8 cellular contexts compared by ENCODE assay signal in the genomic region with DNA sequence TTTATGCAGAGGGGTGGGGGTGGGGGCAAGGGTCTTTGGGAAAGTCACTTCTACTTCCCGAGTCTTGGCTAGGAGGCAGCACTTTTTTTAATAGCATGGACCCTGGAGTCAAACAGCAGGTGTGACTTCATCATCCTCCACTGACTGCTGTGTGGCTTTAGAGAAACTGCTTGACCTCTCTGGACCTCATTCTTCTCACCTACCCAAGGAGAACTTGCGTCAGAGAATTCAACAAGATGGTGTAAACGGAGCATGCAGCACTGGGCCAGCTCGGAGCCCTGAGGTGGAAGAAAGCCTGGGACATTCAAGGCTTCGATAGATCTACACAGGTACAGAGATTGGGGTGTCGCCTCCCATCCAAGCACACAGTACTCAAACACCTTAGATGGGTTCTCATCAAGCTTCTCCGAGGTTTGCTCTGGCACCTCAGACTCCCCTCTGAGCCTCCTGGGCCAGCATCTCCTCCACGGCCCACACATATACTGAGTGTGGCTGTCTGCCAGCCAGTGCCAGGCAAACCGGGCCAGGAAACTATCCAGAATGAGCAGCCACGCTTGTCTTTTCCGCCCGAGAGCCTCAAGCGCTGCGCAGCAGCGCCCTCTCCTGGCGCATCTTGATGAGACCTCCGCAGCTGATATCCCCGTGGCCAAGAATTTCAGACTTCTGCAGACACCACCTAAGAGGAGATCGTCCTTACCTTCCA. TPM values are rescaled to one million over a fixed set of nuclear protein-coding genes. Genes with fewer than 3 reads are reported as not detected.
A peak's percentile ranks its signal among the peaks of the same experiment; 100 is the strongest.
DNase-seq lines count a peak whose midpoint lies in the region; ATAC-seq, FAIRE-seq and TF ChIP-seq lines count a peak whose summit lies in the region.

No MANE protein-coding gene starts in this region.

- CTCF ChIA-PET in A673 (lab: Charles Lee): interaction anchor here (0.9 to 2.0 kb wide), 6 partner anchors 246 to 367 kb away, joined by 3 to 15 read pairs (median 4); no protein-coding TSS in a partner anchor
- CTCF ChIA-PET in endothelial cell of umbilical vein (lab: Charles Lee): interaction anchor here (0.9 to 4.7 kb wide), 21 partner anchors 8 to 372 kb away, joined by 3 to 120 read pairs (median 6); no protein-coding TSS in a partner anchor

- H3K4me2 ChIP-seq in endothelial cell of umbilical vein (ENCODE audit: insufficient read depth, low read length): no peak overlapping the region

- H3K4me3 ChIP-seq in A673 (ENCODE audit: low read depth, low read length, poor library complexity, severe bottlenecking) (no peak overlapping the region), GM12864 (ENCODE audit: low read depth, low read length) (no peak overlapping the region), endothelial cell of umbilical vein (replicated peaks in 1 of 3; ENCODE audit: insufficient read depth in 1 of 3, low read depth in 1 of 3, low read length in 3 of 3) (no peak overlapping the region), aorta (ENCODE audit: low read length in 2 of 2) (no peak overlapping the region)

- no peak overlapping the region for H3K9ac ChIP-seq in endothelial cell of umbilical vein (replicated peaks; ENCODE audit: extremely low read depth, insufficient read depth, low read length)

- peak; percentile 93 for TF ChIP-seq CTCF in A673 (conservative IDR thresholded peaks at IDR 0.05; ENCODE audit: low read depth, low read length)
- peak; percentile 88 for TF ChIP-seq CTCF in GM12864 (IDR thresholded peaks at IDR 0.05; ENCODE audit: low read depth, low read length, missing control alignments)
- peak; percentile 81 to 85 for TF ChIP-seq CTCF in endothelial cell of umbilical vein (IDR thresholded peaks at IDR 0.05; ENCODE audit: extremely low read depth in 1 of 2, insufficient read depth in 1 of 2, low read depth in 1 of 2, low read length in 2 of 2)

- H3K36me3 ChIP-seq in A673 (ENCODE audit: insufficient read depth, low read length, poor library complexity, severe bottlenecking) (no peaks in the 10 kb centered on the region), endothelial cell of umbilical vein (ENCODE audit: control insufficient read depth in 2 of 2, extremely low read depth in 1 of 2, insufficient read depth in 2 of 2, low read length in 2 of 2) (no peaks in the 10 kb centered on the region), aorta (ENCODE audit: control insufficient read depth in 1 of 2, insufficient read depth in 2 of 2, low read length in 1 of 2) (no peaks in the 10 kb centered on the region)

- peaks cover 36% of the 10 kb centered on the region for H3K27me3 ChIP-seq in A673 (replicated peaks; ENCODE audit: insufficient read depth, low read depth, low read length, poor library complexity)
- peaks cover 1 to 4% of the 10 kb centered on the region in 2 experiments for H3K27me3 ChIP-seq in endothelial cell of umbilical vein (ENCODE audit: control insufficient read depth in 2 of 2, insufficient read depth in 2 of 2, low read length in 2 of 2)
- H3K27me3 ChIP-seq in aorta (ENCODE audit: control insufficient read depth in 1 of 2, insufficient read depth in 2 of 2, low read length in 1 of 2): peaks cover 0 to 2% of the 10 kb centered on the region in 2 donors

- no peaks in the 10 kb centered on the region for H4K20me1 ChIP-seq in endothelial cell of umbilical vein (replicated peaks; ENCODE audit: control insufficient read depth, extremely low read depth, insufficient read depth, low read length)

- H2AFZ ChIP-seq in endothelial cell of umbilical vein (ENCODE audit: low read depth, low read length): no peak overlapping the region

- H3K9me3 ChIP-seq in A673 (ENCODE audit: low read depth, low read length, poor library complexity, severe bottlenecking) (no peaks in the 10 kb centered on the region), endothelial cell of umbilical vein (replicated peaks; ENCODE audit: control insufficient read depth, insufficient read depth, low read length) (no peaks in the 10 kb centered on the region), aorta (ENCODE audit: control insufficient read depth, low read length) (no peaks in the 10 kb centered on the region)

- peak; percentile 72 for FAIRE-seq in endothelial cell of umbilical vein (lab: Jason Lieb, UNC)

- dilution Hi-C loops in endothelial cell of umbilical vein (cut with MboI; ENCODE audit: extremely low pct_ligation_motif_present, low sequenced_read_pairs): loop anchor here (25.0 kb wide), 2 partner anchors 93 to 243 kb away; a partner anchor contains a TSS

- H3K9me1 ChIP-seq in endothelial cell of umbilical vein (replicated peaks; ENCODE audit: control insufficient read depth, extremely low read depth, insufficient read depth, low read length): no peaks in the 10 kb centered on the region

- no peak for TF ChIP-seq POLR2A in endothelial cell of umbilical vein (IDR thresholded peaks at IDR 0.05; ENCODE audit: low read depth, low read length)

- H3K4me1 ChIP-seq in A673 (ENCODE audit: insufficient read depth, low read length, poor library complexity, severe bottlenecking) (no peaks in the 10 kb centered on the region), endothelial cell of umbilical vein (ENCODE audit: control insufficient read depth, extremely low read depth, insufficient read depth, low read length) (no peaks in the 10 kb centered on the region), aorta (ENCODE audit: control insufficient read depth in 1 of 2, insufficient read depth in 2 of 2, low read length in 2 of 2) (no peaks in the 10 kb centered on the region)

- intact Hi-C loops in A673 (cut with micrococcal nuclease; ENCODE audit: unreplicated experiment) (loop anchor here (1.0 to 5.0 kb wide), 3 partner anchors 88 to 367 kb away; no protein-coding TSS in a partner anchor), endothelial cell of umbilical vein (cut with micrococcal nuclease) (loop anchor here (1.0 kb wide), 2 partner anchors 269 to 368 kb away; no protein-coding TSS in a partner anchor), aorta (cut with DNase I) (loop anchor here (5.0 to 10.0 kb wide), 2 partner anchors 265 to 368 kb away; no protein-coding TSS in a partner anchor)

- POLR2A ChIA-PET in A673 (lab: Charles Lee; ENCODE audit: low non-redundant PET): interaction anchor here (0.6 kb wide), 1 partner anchor 1490 kb away, joined by 12 read pairs; no protein-coding TSS in a partner anchor
- POLR2A ChIA-PET in endothelial cell of umbilical vein (lab: Charles Lee): no interaction called here

- BruUV-seq in A673 (replicated peaks; lab: Mats Ljungman, UMichigan) (no TSS peak), endothelial cell of umbilical vein (replicated peaks; lab: Mats Ljungman, UMichigan) (no TSS peak)

- no peaks in the 10 kb centered on the region for H3K79me2 ChIP-seq in endothelial cell of umbilical vein (ENCODE audit: control insufficient read depth, insufficient read depth, low read length)

- DNase-seq in A673 (ENCODE audit: low spot score) (peak; percentile 84), GM12864 (ENCODE audit: low read depth) (no peak), NCI-H1092 treated with DMSO at 0.1 percent for 48 hours (lab: John Stamatoyannopoulos, UW) (peak; percentile 53), SW 1271 (lab: John Stamatoyannopoulos, UW) (peak; percentile 32 to 67), endothelial cell of umbilical vein (ENCODE audit: low read depth, low spot score) (peak; percentile 40), midbrain (lab: John Stamatoyannopoulos, UW) (peak; percentile 80), aorta (peak; percentile 61 to 85)

- H3K27ac ChIP-seq in A673 (ENCODE audit: low read depth, low read length, poor library complexity, severe bottlenecking): no peak overlapping the region
- H3K27ac ChIP-seq in endothelial cell of umbilical vein (ENCODE audit: insufficient read depth, low read depth, low read length): no peak overlapping the region
- no peak overlapping the region for H3K27ac ChIP-seq in aorta (ENCODE audit: low read depth in 1 of 2, low read length in 2 of 2)

- ATAC-seq in aorta (ENCODE audit: low FRiP score): peak; percentile 27
- ATAC-seq in HG02678 (IDR thresholded peaks at IDR 0.05; ENCODE audit: unreplicated experiment): no peak

- WGBS in aorta, 2 donors: 26 to 28% methylated on average over 19 of the region's 19 CpGs

TF ChIP-seq in endothelial cell of umbilical vein, 7 proteins besides CTCF, POLR2A, EP300 and RAD21:
- TF ChIP-seq, protein P1, sequence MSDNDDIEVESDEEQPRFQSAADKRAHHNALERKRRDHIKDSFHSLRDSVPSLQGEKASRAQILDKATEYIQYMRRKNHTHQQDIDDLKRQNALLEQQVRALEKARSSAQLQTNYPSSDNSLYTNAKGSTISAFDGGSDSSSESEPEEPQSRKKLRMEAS (IDR thresholded peaks at IDR 0.05; ENCODE audit: insufficient read depth, insufficient read length): no peak
- TF ChIP-seq JUN (IDR thresholded peaks at IDR 0.05; ENCODE audit: borderline replicate concordance, insufficient read depth, insufficient read length, low read depth) (no peak), EZH2 (IDR thresholded peaks at IDR 0.05; ENCODE audit: borderline replicate concordance, low read depth, low read length, severe bottlenecking) (no peak), FOS (IDR thresholded peaks at IDR 0.05; ENCODE audit: borderline replicate concordance, insufficient read depth, low read length) (no peak), GATA2 (IDR thresholded peaks at IDR 0.05; ENCODE audit: insufficient read depth, insufficient read length, low read depth, low read length) (no peak), MYC (IDR thresholded peaks at IDR 0.05; ENCODE audit: low read depth, low read length) (no peak), POLR2AphosphoS5 (IDR thresholded peaks at IDR 0.05; ENCODE audit: insufficient read depth, low read depth, low read length) (no peak)

RNA-seq across cellular contexts. Expression of a gene that starts 4.6 kb away (rescaled TPM):
- not detected in 2 replicates for total RNA-seq in A673 (2021)
- not detected in 2 replicates for total RNA-seq in endothelial cell of umbilical vein
- not detected in 2 replicates for polyA plus RNA-seq in endothelial cell of umbilical vein
- not detected in 2 replicates for polyA plus RNA-seq in endothelial cell of umbilical vein (2011; cell fraction: cytosol; rRNA removed)
- polyA plus RNA-seq in endothelial cell of umbilical vein (2011; cell fraction: nucleus; rRNA removed): not detected in 2 replicates
- polyA plus RNA-seq in endothelial cell of umbilical vein (2012): not detected in 2 replicates
- polyA minus RNA-seq in endothelial cell of umbilical vein: not detected in 2 replicates
- not detected for polyA minus RNA-seq in endothelial cell of umbilical vein (2011; cell fraction: cytosol; rRNA and poly(A)+ RNA removed)
- not detected in 2 replicates for polyA minus RNA-seq in endothelial cell of umbilical vein (2011; cell fraction: nucleus; rRNA and poly(A)+ RNA removed)
- total RNA-seq in aorta: 1 to 10 TPM in 1 of 2 donors, under 1 TPM in 1; 0.42 to 1.1 TPM
- not detected for polyA plus RNA-seq in aorta
